8 cellular contexts compared by ENCODE assay signal in genomic region chr20:47360207-47360488, GRCh38. TPM values are rescaled to one million over a fixed set of nuclear protein-coding genes. Genes with fewer than 3 reads are reported as not detected.
DNase-seq lines count a peak whose midpoint lies in the region; ATAC-seq and TF ChIP-seq lines count a peak whose summit lies in the region.

No MANE protein-coding gene starts in this region.

- peak overlapping the region; percentile 93 for H3K27ac ChIP-seq in DOHH2 (ENCODE audit: low read depth, low read length)
- H3K27ac ChIP-seq in neutrophil, result peak overlapping the region; percentile 98

- peaks cover 14% of the 10 kb centered on the region for H3F3A ChIP-seq in DOHH2 (ENCODE audit: control insufficient read depth, insufficient read depth)

- H3K4me3 ChIP-seq in DOHH2 (ENCODE audit: low read length) (peak overlapping the region; percentile 67), epithelial cell of proximal tubule (ENCODE audit: low read depth, low read length) (peak overlapping the region; percentile 22), neutrophil (ENCODE audit: low read depth in 1 of 2, low read length in 1 of 2) (peak overlapping the region; percentile 44 to 62), H7 (ENCODE audit: insufficient read depth, low read depth, low read length) (no peak overlapping the region)

- no peaks in the 10 kb centered on the region for H3K9me2 ChIP-seq in DOHH2 (replicated peaks; ENCODE audit: control insufficient read depth, low read length)

- peak overlapping the region; percentile 92 for H3K4me2 ChIP-seq in DOHH2 (ENCODE audit: low read length)

- no peaks in the 10 kb centered on the region for H3K27me3 ChIP-seq in DOHH2 (ENCODE audit: control insufficient read depth, low read length)
- no peaks in the 10 kb centered on the region for H3K27me3 ChIP-seq in neutrophil
- no peaks in the 10 kb centered on the region for H3K27me3 ChIP-seq in H7 (ENCODE audit: control insufficient read depth, insufficient read depth, low read length)

- TF ChIP-seq CTCF in DOHH2 (IDR thresholded peaks at IDR 0.05; ENCODE audit: low read depth, low read length, poor library complexity, severe bottlenecking), result no peak
- no peak for TF ChIP-seq CTCF in epithelial cell of proximal tubule (conservative IDR thresholded peaks at IDR 0.05; ENCODE audit: low read depth, low read length)
- no peak for TF ChIP-seq CTCF in neutrophil (IDR thresholded peaks at IDR 0.05)

- H4K20me1 ChIP-seq in DOHH2 (ENCODE audit: control insufficient read depth, insufficient read depth, low read depth, low read length), result no peaks in the 10 kb centered on the region

- peaks cover 59% of the 10 kb centered on the region for H3K4me1 ChIP-seq in DOHH2 (ENCODE audit: control insufficient read depth, low read length)
- peaks cover 70 to 72% of the 10 kb centered on the region in 2 experiments for H3K4me1 ChIP-seq in neutrophil (ENCODE audit: control insufficient read depth in 1 of 2, insufficient read depth in 1 of 2, low read depth in 1 of 2, low read length in 1 of 2)

- DNase-seq in NCI-H774 (lab: John Stamatoyannopoulos, UW), result peak; percentile 26
- DNase-seq in epithelial cell of proximal tubule (ENCODE audit: low read depth), result no peak
- DNase-seq in 8988T, result no peak
- DNase-seq in GM19238 (ENCODE audit: insufficient read length, low spot score), result no peak
- DNase-seq in H7, result no peak

- ATAC-seq in GM21723 (IDR thresholded peaks at IDR 0.05; ENCODE audit: unreplicated experiment), result no peak

- H3K9me3 ChIP-seq in DOHH2 (ENCODE audit: control insufficient read depth, insufficient read depth, low read length) (no peaks in the 10 kb centered on the region), neutrophil (no peaks in the 10 kb centered on the region)

- H3K79me2 ChIP-seq in DOHH2 (ENCODE audit: control insufficient read depth, low read length), result peaks cover 59% of the 10 kb centered on the region

- H3K36me3 ChIP-seq in DOHH2 (ENCODE audit: control insufficient read depth, low read length) (peaks cover 7% of the 10 kb centered on the region), neutrophil (no peaks in the 10 kb centered on the region), H7 (replicated peaks; ENCODE audit: control insufficient read depth, insufficient read depth, low read length) (peaks cover 1% of the 10 kb centered on the region; the same call in 1 of the 2 replicates)

RNA-seq across cellular contexts. Expression of gene ZMYND8, which starts 3.6 kb away (rescaled TPM):
- total RNA-seq in epithelial cell of proximal tubule, result 17.9 and 18.6 TPM in 2 replicates
- 28.1 and 36.2 TPM in 2 replicates for total RNA-seq in H7 (2014; rRNA removed; shearing (Covaris generic))
